29 cellular contexts compared by ENCODE assay signal in the genomic region with DNA sequence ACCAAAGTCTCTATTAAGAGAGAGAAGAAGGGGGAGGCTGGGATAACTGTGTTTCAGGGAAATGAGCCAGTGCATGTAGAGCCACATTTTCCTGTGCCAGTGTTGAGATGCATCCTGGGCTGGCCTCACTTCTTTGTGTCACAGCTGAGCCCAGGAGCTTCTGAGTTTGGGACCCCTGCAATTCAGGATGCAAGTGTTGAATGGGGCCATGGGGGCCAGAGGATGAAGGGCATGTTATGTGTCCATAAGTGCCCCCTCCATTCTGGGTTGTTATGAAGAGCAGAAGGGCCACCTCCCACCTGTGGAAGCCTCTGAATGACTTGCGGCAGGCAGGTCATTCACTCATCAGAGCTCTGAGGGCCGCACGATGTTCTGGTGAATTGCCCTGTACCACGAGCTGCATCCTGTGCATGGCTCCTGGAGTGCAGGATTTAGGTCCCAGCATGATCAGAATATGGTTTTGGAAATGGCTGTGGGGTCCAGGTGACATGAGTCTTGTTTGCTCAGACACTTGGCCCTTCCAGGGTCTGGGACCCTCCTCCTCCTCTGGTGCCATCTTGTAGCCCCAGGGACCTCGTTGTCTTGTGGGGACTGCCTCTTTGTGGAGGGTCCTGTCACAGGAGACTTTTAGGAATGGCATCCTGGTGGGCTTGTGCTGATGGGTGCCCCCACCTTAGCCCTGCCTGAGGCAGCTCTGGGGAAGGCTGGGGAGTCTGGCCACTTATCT.
"Had no signal": no experiment of that assay in that cellular context is flagged by ENCODE, and none has a peak within 500 bp of the region (broad histone marks: within the 10 kb centered on the region; RNA-seq: fewer than 3 reads in every experiment).

No MANE protein-coding gene starts in this region.

- H3K36me3 ChIP-seq: heart left ventricle, left lung, lower lobe of right lung, neutrophil, ovary, right atrium auricular region, right lobe of liver, tibial nerve had no signal

- H3K4me3 Mint-ChIP-seq: immature natural killer cell; naive thymus-derived CD8-positive, alpha-beta T cell; nephron; neural crest cell; stimulated activated memory B cell treated with anti-CD40 and anti-IgM and Interleukin-4, amounts not matched to agents 10 μg/mL and 1 μg/mL and 100 μg/mL, for 72 hours; stimulated activated naive CD8-positive, alpha-beta T cell treated with anti-CD3 and anti-CD28 coated beads, Interleukin-15, amount 100 ng/mL, for 72 hours; type B pancreatic cell had no signal

- H3K27ac ChIP-seq: heart left ventricle, left lung, lower lobe of right lung, neutrophil, ovary, right atrium auricular region, right lobe of liver, tibial nerve had no signal

- H3K27ac Mint-ChIP-seq: immature natural killer cell; naive thymus-derived CD8-positive, alpha-beta T cell; nephron; progenitor cell of endocrine pancreas; stimulated activated memory B cell treated with anti-CD40 and anti-IgM and Interleukin-4, amounts not matched to agents 10 μg/mL and 1 μg/mL and 100 μg/mL, for 72 hours; type B pancreatic cell had no signal

- H3K4me3 ChIP-seq: heart left ventricle, left lung, lower lobe of right lung, ovary, right atrium auricular region, right lobe of liver, smooth muscle cell, tibial nerve had no signal

- DNase-seq: heart left ventricle; hypothalamus; immature natural killer cell; kidney; left colon; left lung; lower lobe of right lung; mammary epithelial cell; naive thymus-derived CD8-positive, alpha-beta T cell; occipital lobe; ovary; right lobe of liver; stimulated activated CD4-positive, alpha-beta T cell treated with anti-CD3 and anti-CD28 coated beads, Interleukin-1b, Interleukin-23, amount 100 ng/mL, for 48 hours; stimulated activated CD4-positive, alpha-beta T cell treated with anti-CD3 and anti-CD28 coated beads, Interleukin-2, amount 100 ng/mL, for 48 hours; stimulated activated CD4-positive, alpha-beta T cell treated with anti-CD3 and anti-CD28 coated beads, Interleukin-4, amount 100 ng/mL, for 4 hours; stimulated activated CD8-positive, alpha-beta memory T cell treated with anti-CD3 and anti-CD28 coated beads, Interleukin-4, amount 100 ng/mL, for 48 hours; stimulated activated naive CD4-positive, alpha-beta T cell treated with Interleukin-2 at 50 U/mL for 16 hours; substantia nigra had no signal

- ATAC-seq: heart left ventricle; left colon; left lung; lower lobe of right lung; naive thymus-derived CD8-positive, alpha-beta T cell; stimulated activated memory B cell treated with anti-CD40 and anti-IgM and Interleukin-4, amounts not matched to agents 10 μg/mL and 1 μg/mL and 100 μg/mL, for 72 hours; stimulated activated naive CD8-positive, alpha-beta T cell treated with anti-CD3 and anti-CD28 coated beads, Interleukin-15, amount 100 ng/mL, for 72 hours had no signal

- H3K9me3 ChIP-seq: heart left ventricle, left lung, lower lobe of right lung, neutrophil, ovary, right atrium auricular region, right lobe of liver, tibial nerve had no signal

- H3K27me3 ChIP-seq: left lung, neutrophil, ovary, right atrium auricular region, right lobe of liver, tibial nerve had no signal

- H3K36me3 Mint-ChIP-seq: immature natural killer cell; stimulated activated memory B cell treated with anti-CD40 and anti-IgM and Interleukin-4, amounts not matched to agents 10 μg/mL and 1 μg/mL and 100 μg/mL, for 72 hours; type B pancreatic cell had no signal

- H3K4me1 ChIP-seq: heart left ventricle, left lung, lower lobe of right lung, right atrium auricular region, right lobe of liver, tibial nerve had no signal

- H3K4me1 Mint-ChIP-seq: immature natural killer cell; naive thymus-derived CD8-positive, alpha-beta T cell; nephron; neural crest cell; stimulated activated memory B cell treated with anti-CD40 and anti-IgM and Interleukin-4, amounts not matched to agents 10 μg/mL and 1 μg/mL and 100 μg/mL, for 72 hours; stimulated activated naive CD8-positive, alpha-beta T cell treated with anti-CD3 and anti-CD28 coated beads, Interleukin-15, amount 100 ng/mL, for 72 hours had no signal

- FAIRE-seq: islet of Langerhans, kidney had no signal
